ENCODE assay signal across 8 cellular contexts in the genomic region with DNA sequence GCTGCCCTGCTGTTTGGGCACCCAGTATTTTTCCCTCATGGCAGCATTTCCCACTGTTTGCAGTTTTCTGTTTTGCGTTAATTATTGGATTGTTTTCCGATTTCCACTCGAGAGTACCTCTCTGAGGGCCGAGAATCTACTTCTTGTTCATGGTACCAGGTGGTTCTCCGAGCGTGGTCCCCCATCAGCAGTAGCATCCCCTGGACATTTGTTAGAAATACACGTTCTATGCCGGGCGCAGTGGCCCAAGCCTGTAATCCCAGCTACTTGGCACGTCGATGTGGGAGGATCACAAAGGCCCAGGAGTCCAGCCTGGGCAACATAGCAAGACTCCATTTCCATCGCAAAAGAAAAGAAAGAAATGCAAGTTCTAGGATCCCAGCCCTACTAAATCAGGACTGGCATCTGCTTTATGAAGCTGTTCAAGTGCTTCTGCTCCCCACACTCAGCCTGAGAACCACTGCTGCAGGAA. TPM values are rescaled to one million over a fixed set of nuclear protein-coding genes. Genes with fewer than 3 reads are reported as not detected.
A peak's percentile ranks its signal among the peaks of the same experiment; 100 is the strongest.
DNase-seq lines count a peak whose midpoint lies in the region; ATAC-seq, FAIRE-seq and TF ChIP-seq lines count a peak whose summit lies in the region.

No MANE protein-coding gene starts in this region.

- H3K4me1 ChIP-seq in K562 (replicated peaks in 1 of 2; ENCODE audit: control insufficient read depth in 2 of 2, insufficient read depth in 2 of 2, low read length in 2 of 2) (peaks cover 10 to 49% of the 10 kb centered on the region in 2 experiments; a peak in 3 of 5 replicates), lower lobe of right lung (peaks cover 20% of the 10 kb centered on the region), upper lobe of right lung (peaks cover 18% of the 10 kb centered on the region)

- TF ChIP-seq POLR2A in K562 (conservative IDR thresholded peaks at IDR 0.05): no peak

- peaks cover 0 to 5% of the 10 kb centered on the region in 2 experiments; a peak in 2 of 5 replicates for H3K27me3 ChIP-seq in K562 (ENCODE audit: control insufficient read depth in 2 of 2, insufficient read depth in 2 of 2, low read length in 2 of 2)
- H3K27me3 ChIP-seq in lower lobe of right lung (ENCODE audit: low read depth): no peaks in the 10 kb centered on the region
- no peaks in the 10 kb centered on the region for H3K27me3 ChIP-seq in upper lobe of right lung

- peak overlapping the region; percentile 98 for H3K4me2 ChIP-seq in K562 (ENCODE audit: insufficient read depth, low read length)

- H3K9me3 ChIP-seq in K562 (replicated peaks; ENCODE audit: control insufficient read depth, insufficient read depth, low read depth, low read length) (no peaks in the 10 kb centered on the region), lower lobe of right lung (no peaks in the 10 kb centered on the region), upper lobe of right lung (no peaks in the 10 kb centered on the region)

- H3K9ac ChIP-seq in K562 (ENCODE audit: insufficient read depth in 1 of 2, low read depth in 2 of 2, low read length in 2 of 2): peak overlapping the region; percentile 91 to 98

- peaks cover 57% of the 10 kb centered on the region for H3K79me2 ChIP-seq in K562 (ENCODE audit: control insufficient read depth, insufficient read depth, low read length)

- no peak for TF ChIP-seq RAD21 in K562 (CRISPR knock-in tag; conservative IDR thresholded peaks at IDR 0.05 in 1 of 2, IDR thresholded peaks at IDR 0.05 in 1 of 2)

- peak overlapping the region; percentile 87 for H3K27ac Mint-ChIP-seq in activated naive CD4-positive, alpha-beta T cell treated with anti-CD3 and anti-CD28 coated beads, Interleukin-2, amount 50 U/mL, for 24 hours

- TF ChIP-seq EP300 in K562 (IDR thresholded peaks at IDR 0.05; ENCODE audit: low read length): no peak

- WGBS in K562 (ENCODE audit: insufficient coverage, low coverage, missing lambda C conversion rate): under 1% methylated on average over 12 of the region's 12 CpGs

- peaks cover 15% of the 10 kb centered on the region; the same call in 1 of the 2 replicates for H4K20me1 ChIP-seq in K562 (replicated peaks; ENCODE audit: control insufficient read depth, insufficient read depth, low read length)

- TF ChIP-seq CTCF in K562 (IDR thresholded peaks at IDR 0.05 in 2 of 3, conservative IDR thresholded peaks at IDR 0.05 in 1 of 3; ENCODE audit: insufficient read depth in 2 of 3, low read depth in 1 of 3, low read length in 3 of 3) (no peak), lower lobe of right lung (IDR thresholded peaks at IDR 0.05) (no peak), upper lobe of right lung (IDR thresholded peaks at IDR 0.05) (no peak)

- peak; percentile 55 for FAIRE-seq in K562 (lab: Jason Lieb, UNC)

- POLR2A ChIA-PET in K562 (lab: Yijun Ruan, JAX): interaction anchor here (0.5 to 2.4 kb wide), 6 partner anchors 9 to 71 kb away, joined by 3 to 11 read pairs (median 4); partner anchors contain the start of gene PDXK

- H3K4me1 Mint-ChIP-seq in activated naive CD4-positive, alpha-beta T cell treated with anti-CD3 and anti-CD28 coated beads, Interleukin-2, amount 50 U/mL, for 24 hours: peaks cover 23% of the 10 kb centered on the region

- H3K4me3 ChIP-seq in K562 (peak overlapping the region; percentile 95), lower lobe of right lung (peak overlapping the region; percentile 80), upper lobe of right lung (peak overlapping the region; percentile 93)

- peaks cover 13% of the 10 kb centered on the region for H3K36me3 Mint-ChIP-seq in activated naive CD4-positive, alpha-beta T cell treated with anti-CD3 and anti-CD28 coated beads, Interleukin-2, amount 50 U/mL, for 24 hours

- in situ Hi-C loops in K562 (cut with MboI): loop anchor here (25.0 kb wide), 1 partner anchor 347 kb away; the partner anchor contains the start of gene GATD3

- H3K27ac ChIP-seq in K562 (ENCODE audit: extremely low read depth, low read depth, low read length): peak overlapping the region; percentile 85
- peak overlapping the region; percentile 90 for H3K27ac ChIP-seq in lower lobe of right lung
- peak overlapping the region; percentile 76 for H3K27ac ChIP-seq in upper lobe of right lung

- H3K9me3 Mint-ChIP-seq in activated naive CD4-positive, alpha-beta T cell treated with anti-CD3 and anti-CD28 coated beads, Interleukin-2, amount 50 U/mL, for 24 hours: no peaks in the 10 kb centered on the region

- H3K36me3 ChIP-seq in K562 (ENCODE audit: control insufficient read depth, insufficient read depth, low read length) (peaks cover 49% of the 10 kb centered on the region), lower lobe of right lung (peaks cover 40% of the 10 kb centered on the region), upper lobe of right lung (peaks cover 36% of the 10 kb centered on the region)

- DNase-seq in activated naive CD4-positive, alpha-beta T cell treated with Interleukin-2 at 50 U/mL for 16 hours: no peak
- DNase-seq in K562 (ENCODE audit: extremely low read depth in 1 of 4, low spot score in 3 of 4) (no peak), lower lobe of right lung (no peak), upper lobe of right lung (no peak), DMS79 treated with DMSO at 0.1 percent for 48 hours (lab: John Stamatoyannopoulos, UW) (no peak), NK-92 (lab: John Stamatoyannopoulos, UW; ENCODE audit: unreplicated experiment) (no peak)
- no peak for DNase-seq in stimulated activated CD4-positive, alpha-beta T cell treated with anti-CD3 and anti-CD28 coated beads, Interleukin-2, amount 100 ng/mL, for 48 hours

- peaks cover 12% of the 10 kb centered on the region for H3K9me1 ChIP-seq in K562 (ENCODE audit: control insufficient read depth, insufficient read depth, low read length)

- CTCF ChIA-PET in K562 (lab: Yijun Ruan, JAX; ENCODE audit: low intra/inter-chr PET ratio): interaction anchor here (0.6 kb wide), 1 partner anchor 93 kb away, joined by 4 read pairs; no protein-coding TSS in a partner anchor

- H2AFZ ChIP-seq in K562 (ENCODE audit: low read depth, low read length): peak overlapping the region; percentile 90; the same call in 1 of the 2 replicates

- no peaks in the 10 kb centered on the region for H3K27me3 Mint-ChIP-seq in activated naive CD4-positive, alpha-beta T cell treated with anti-CD3 and anti-CD28 coated beads, Interleukin-2, amount 50 U/mL, for 24 hours

- no TSS peak for BruUV-seq in K562 (replicated peaks; lab: Mats Ljungman, UMichigan)

- H3K4me3 Mint-ChIP-seq in activated naive CD4-positive, alpha-beta T cell treated with anti-CD3 and anti-CD28 coated beads, Interleukin-2, amount 50 U/mL, for 24 hours: peak overlapping the region; percentile 93

- intact Hi-C loops in K562 (cut with micrococcal nuclease): no loop called here
- intact Hi-C loops in lower lobe of right lung (cut with DNase I): no loop called here
- intact Hi-C loops in upper lobe of right lung (cut with DNase I): no loop called here

- ATAC-seq in K562: no peak
- no peak for ATAC-seq in lower lobe of right lung
- ATAC-seq in upper lobe of right lung: no peak

TF ChIP-seq in K562, 482 proteins besides CTCF, POLR2A, EP300 and RAD21 (continues in another document):
- TF ChIP-seq HNRNPUL1 (IDR thresholded peaks at IDR 0.05; ENCODE audit: low read length) (no peak), TFAM (CRISPR knock-in tag; conservative IDR thresholded peaks at IDR 0.05) (no peak), MAZ (CRISPR knock-in tag; conservative IDR thresholded peaks at IDR 0.05 in 1 of 2, IDR thresholded peaks at IDR 0.05 in 1 of 2) (no peak)

RNA-seq across cellular contexts. Expression of gene RRP1, which starts 0.7 kb away (rescaled TPM):
- 200 and 398 TPM in 2 replicates for total RNA-seq in K562 (2011; cell fraction: chromatin; rRNA removed; ENCODE audit: low replicate concordance)
- 176 and 196 TPM in 2 replicates for total RNA-seq in K562 (2011; cell fraction: nucleolus; rRNA removed)
- total RNA-seq in K562 (2011; cell fraction: nucleoplasm; rRNA removed): 186 and 220 TPM in 2 replicates
- total RNA-seq in K562 (2014; rRNA removed): 68.6 and 84.3 TPM in 2 replicates
- 40.5 and 48.5 TPM in 2 replicates for total RNA-seq in K562 (2014; rRNA removed; fragmentation: Illumina TruSeq; extraction: Trizol)
- 51.6 and 52.9 TPM in 2 replicates for total RNA-seq in K562 (2015; rRNA removed; fragmentation: Illumina TruSeq; extraction: Trizol)
- 89.1 and 105 TPM in 2 replicates for total RNA-seq in K562 (2021)
- 38.0 and 47.3 TPM in 2 replicates for polyA plus RNA-seq in K562 (2011; rRNA removed)
- 22.9 and 23.5 TPM in 2 replicates for polyA plus RNA-seq in K562 (2011; cell fraction: cytosol; rRNA removed)
- 233 and 286 TPM in 2 replicates for polyA plus RNA-seq in K562 (2011; cell fraction: nucleus; rRNA removed)
- polyA plus RNA-seq in K562 (2012): 35.6 and 62.2 TPM in 2 replicates
- 79.7 and 97.5 TPM in 2 replicates for polyA plus RNA-seq in K562 (2014; fragmentation: Illumina TruSeq; extraction: Trizol)
- polyA plus RNA-seq in K562 (2014; fragmentation: Nextera tagmentation; extraction: Ambion mirVana): 1 to 10 TPM in 1 of 2 experiments, under 1 TPM in 1; 0.89 to 1.8 TPM
- 60.2 and 64.7 TPM in 2 replicates for polyA plus RNA-seq in K562 (2014; rRNA removed)
- 23.9 and 28.6 TPM in 2 replicates for polyA minus RNA-seq in K562 (2011; rRNA and poly(A)+ RNA removed)
- 20.8 and 22.0 TPM in 2 replicates for polyA minus RNA-seq in K562 (2011; cell fraction: cytosol; rRNA and poly(A)+ RNA removed)
- polyA minus RNA-seq in K562 (2011; cell fraction: nucleus; rRNA and poly(A)+ RNA removed): 66.5 and 104 TPM in 2 replicates
- 13.6 TPM for total RNA-seq in lower lobe of right lung
- 19.0 TPM for total RNA-seq in upper lobe of right lung

RNA-seq across cellular contexts. Expression of gene CSTB, which starts 14.0 kb away (rescaled TPM):
- 10.6 and 21.9 TPM in 2 replicates for total RNA-seq in K562 (2011; cell fraction: chromatin; rRNA removed; ENCODE audit: low replicate concordance)
- total RNA-seq in K562 (2011; cell fraction: nucleolus; rRNA removed): 19.5 and 22.0 TPM in 2 replicates
- 18.3 and 24.3 TPM in 2 replicates for total RNA-seq in K562 (2011; cell fraction: nucleoplasm; rRNA removed)
- total RNA-seq in K562 (2014; rRNA removed) (23.1 and 29.0 TPM in 2 replicates), K562 (2014; rRNA removed; fragmentation: Illumina TruSeq; extraction: Trizol) (20.8 and 21.1 TPM in 2 replicates), K562 (2015; rRNA removed; fragmentation: Illumina TruSeq; extraction: Trizol) (31.7 and 34.9 TPM in 2 replicates), K562 (2021) (43.5 and 48.1 TPM in 2 replicates), lower lobe of right lung (154 TPM), upper lobe of right lung (148 TPM)
- polyA plus RNA-seq in K562 (2011; rRNA removed) (46.6 and 58.0 TPM in 2 replicates), K562 (2014; fragmentation: Illumina TruSeq; extraction: Trizol) (64.2 and 79.8 TPM in 2 replicates), K562 (2014; fragmentation: Nextera tagmentation; extraction: Ambion mirVana) (10 to 100 TPM; 12.4 to 17.1 TPM), K562 (2014; rRNA removed) (65.0 and 67.8 TPM in 2 replicates)
- 74.4 and 80.8 TPM in 2 replicates for polyA plus RNA-seq in K562 (2011; cell fraction: cytosol; rRNA removed)
- polyA plus RNA-seq in K562 (2011; cell fraction: nucleus; rRNA removed): 36.5 and 43.3 TPM in 2 replicates
- polyA plus RNA-seq in K562 (2012): 76.9 and 118 TPM in 2 replicates
- polyA minus RNA-seq in K562 (2011; rRNA and poly(A)+ RNA removed): 33.5 and 37.4 TPM in 2 replicates
- 14.2 and 21.7 TPM in 2 replicates for polyA minus RNA-seq in K562 (2011; cell fraction: cytosol; rRNA and poly(A)+ RNA removed)
- 9.0 and 14.1 TPM in 2 replicates for polyA minus RNA-seq in K562 (2011; cell fraction: nucleus; rRNA and poly(A)+ RNA removed)
